14 cellular contexts compared by ENCODE assay signal in the genomic region with DNA sequence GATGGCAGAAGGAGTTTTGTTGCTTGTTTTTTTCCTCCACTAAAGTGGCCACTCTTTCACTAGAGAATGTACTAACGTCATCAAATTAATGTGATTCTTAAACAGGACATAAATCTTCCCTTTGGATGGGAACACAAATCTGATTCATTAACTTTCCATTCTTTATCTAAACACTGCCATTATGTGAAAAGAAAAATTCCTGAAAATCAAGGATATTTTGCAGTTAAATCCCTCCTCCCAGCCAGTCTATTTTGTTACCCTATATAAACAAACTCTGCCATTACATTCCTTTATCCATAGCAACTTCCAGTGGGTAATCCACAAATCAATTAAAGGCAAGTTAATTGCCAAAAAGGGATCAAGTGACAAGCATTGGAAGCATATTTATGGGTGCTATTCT.
"Had no signal": no experiment of that assay in that cellular context is flagged by ENCODE, and none has a peak within 500 bp of the region (broad histone marks: within the 10 kb centered on the region; RNA-seq: fewer than 3 reads in every experiment).

No MANE protein-coding gene starts in this region.

- H3K4me3 ChIP-seq: prostate gland, right lobe of liver, spleen, thoracic aorta had no signal

- DNase-seq: activated B cell treated with CpG ODN at 0.5 μM for 24 hours; activated CD4-positive, alpha-beta T cell treated with anti-CD3 and anti-CD28 coated beads, Interleukin-2, amount 10 ng/mL, durations not matched to agents 24 days and 14 days; activated CD8-positive, alpha-beta memory T cell treated with anti-CD3 and anti-CD28 coated beads, Interleukin-2, amount 50 U/mL, for 48 hours; activated naive CD8-positive, alpha-beta T cell treated with anti-CD3 and anti-CD28 coated beads for 36 hours; activated T-cell treated with anti-CD3 and anti-CD28 coated beads, Interleukin-2, amount 50 U/mL, for 72 hours; dermis blood vessel endothelial cell; naive thymus-derived CD8-positive, alpha-beta T cell; occipital lobe; right lobe of liver; spleen; stimulated activated naive CD8-positive, alpha-beta T cell treated with anti-CD3 and anti-CD28 coated beads, Interleukin-15, amount 100 ng/mL, for 72 hours; SW 1271 had no signal

- H3K4me1 ChIP-seq: prostate gland, right lobe of liver, spleen had no signal

- H3K27me3 ChIP-seq: right lobe of liver, spleen had no signal

- H3K27ac ChIP-seq: prostate gland, right lobe of liver, spleen, thoracic aorta had no signal

- H3K36me3 ChIP-seq: prostate gland, right lobe of liver, spleen, thoracic aorta had no signal

- H3K9me3 ChIP-seq: prostate gland, right lobe of liver, spleen, thoracic aorta had no signal
